ENCODE assay signal across 12 cellular contexts in the genomic region with DNA sequence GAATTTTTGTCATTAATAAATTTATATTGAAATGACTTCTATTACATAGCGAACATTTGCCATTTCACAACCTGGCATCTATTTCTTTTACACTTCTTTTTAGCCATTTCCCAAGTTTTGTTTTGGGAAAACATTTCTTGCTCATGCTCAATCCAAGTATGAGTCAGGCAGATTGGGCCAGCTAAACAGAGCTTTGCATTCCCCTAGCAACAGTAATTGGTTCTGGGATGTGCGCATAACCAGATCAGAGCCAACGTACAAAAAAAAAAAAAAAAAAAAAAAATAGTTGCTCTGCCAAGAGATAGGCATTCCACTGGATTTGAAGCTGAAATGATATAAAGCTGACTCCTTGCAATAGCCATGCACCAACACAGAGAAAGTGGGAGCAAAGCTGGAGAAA.
DNase-seq lines count a peak whose midpoint lies in the region; TF ChIP-seq lines count a peak whose summit lies in the region.
"Had no signal": no experiment of that assay in that cellular context is flagged by ENCODE, and none has a peak within 500 bp of the region (broad histone marks: within the 10 kb centered on the region; RNA-seq: fewer than 3 reads in every experiment).

No MANE protein-coding gene starts in this region.

- peaks cover 13% of the 10 kb centered on the region for H3K9me3 Mint-ChIP-seq in T-helper 2 cell treated with Interferon-gamma antibody and Interleukin-4, amounts not matched to agents 5 μg/mL and 100 μg/mL, for 36 hours

- no peak overlapping the region for H3K4me3 Mint-ChIP-seq in T-helper 2 cell treated with Interferon-gamma antibody and Interleukin-4, amounts not matched to agents 5 μg/mL and 100 μg/mL, for 36 hours
- H3K4me3 Mint-ChIP-seq: activated T-cell treated with anti-CD3 and anti-CD28 coated beads, Interleukin-2, amount 50 U/mL, for 24 hours; CD4-positive, CD25-positive, alpha-beta regulatory T cell; stimulated activated naive CD8-positive, alpha-beta T cell treated with anti-CD3 and anti-CD28 coated beads, Interleukin-15, amount 100 ng/mL, for 72 hours had no signal

- no peaks in the 10 kb centered on the region for H3K36me3 Mint-ChIP-seq in T-helper 2 cell treated with Interferon-gamma antibody and Interleukin-4, amounts not matched to agents 5 μg/mL and 100 μg/mL, for 36 hours (ENCODE audit: low read depth)
- H3K36me3 Mint-ChIP-seq: CD4-positive, CD25-positive, alpha-beta regulatory T cell had no signal

- CTCF ChIA-PET in RWPE1 (lab: Yijun Ruan, JAX) = interaction anchor here (0.6 to 0.7 kb wide), 2 partner anchors 46 to 541 kb away, joined by 3 to 5 read pairs; no protein-coding TSS in a partner anchor

- peak; percentile 77 for DNase-seq in EH (ENCODE audit: low read depth)
- peak; percentile 23 for DNase-seq in RWPE1 (ENCODE audit: low spot score)
- DNase-seq in fibroblast of pulmonary artery (ENCODE audit: low read depth) = peak; percentile 97
- peak; percentile 65 for DNase-seq in non-pigmented ciliary epithelial cell (ENCODE audit: low read depth)
- DNase-seq in SW480 (ENCODE audit: low spot score) = no peak
- no peak for DNase-seq in SW 1271 (lab: John Stamatoyannopoulos, UW)
- DNase-seq in T-helper 2 cell treated with Interferon-gamma antibody and Interleukin-4, amounts not matched to agents 5 μg/mL and 100 μg/mL, for 36 hours (ENCODE audit: low spot score) = no peak
- DNase-seq in HuH-7 (ENCODE audit: low spot score) = no peak
- DNase-seq: activated T-cell treated with anti-CD3 and anti-CD28 coated beads, Interleukin-2, amount 50 U/mL, for 24 hours; CD4-positive, CD25-positive, alpha-beta regulatory T cell; stimulated activated naive CD8-positive, alpha-beta T cell treated with anti-CD3 and anti-CD28 coated beads, Interleukin-15, amount 100 ng/mL, for 72 hours had no signal

- H3K27me3 Mint-ChIP-seq in T-helper 2 cell treated with Interferon-gamma antibody and Interleukin-4, amounts not matched to agents 5 μg/mL and 100 μg/mL, for 36 hours (ENCODE audit: low read depth) = no peaks in the 10 kb centered on the region
- H3K27me3 Mint-ChIP-seq: activated T-cell treated with anti-CD3 and anti-CD28 coated beads, Interleukin-2, amount 50 U/mL, for 24 hours; CD4-positive, CD25-positive, alpha-beta regulatory T cell; stimulated activated naive CD8-positive, alpha-beta T cell treated with anti-CD3 and anti-CD28 coated beads, Interleukin-15, amount 100 ng/mL, for 72 hours had no signal

- no peak overlapping the region for H3K4me3 ChIP-seq in fibroblast of pulmonary artery (replicated peaks; ENCODE audit: low read depth, low read length)
- H3K4me3 ChIP-seq: SJSA1 had no signal

- no peak for TF ChIP-seq CTCF in RWPE1 (conservative IDR thresholded peaks at IDR 0.05; ENCODE audit: low read depth)
- TF ChIP-seq CTCF in fibroblast of pulmonary artery (IDR thresholded peaks at IDR 0.05; ENCODE audit: low read length, missing control alignments) = no peak

- H3K27ac Mint-ChIP-seq in T-helper 2 cell treated with Interferon-gamma antibody and Interleukin-4, amounts not matched to agents 5 μg/mL and 100 μg/mL, for 36 hours = no peak overlapping the region
- H3K27ac Mint-ChIP-seq: activated T-cell treated with anti-CD3 and anti-CD28 coated beads, Interleukin-2, amount 50 U/mL, for 24 hours; CD4-positive, CD25-positive, alpha-beta regulatory T cell; stimulated activated naive CD8-positive, alpha-beta T cell treated with anti-CD3 and anti-CD28 coated beads, Interleukin-15, amount 100 ng/mL, for 72 hours had no signal

- H3K27ac ChIP-seq in RWPE1 = no peak overlapping the region
- H3K27ac ChIP-seq: SJSA1 had no signal

- H3K4me1 Mint-ChIP-seq in T-helper 2 cell treated with Interferon-gamma antibody and Interleukin-4, amounts not matched to agents 5 μg/mL and 100 μg/mL, for 36 hours (ENCODE audit: low read depth) = no peaks in the 10 kb centered on the region
- H3K4me1 Mint-ChIP-seq: CD4-positive, CD25-positive, alpha-beta regulatory T cell; stimulated activated naive CD8-positive, alpha-beta T cell treated with anti-CD3 and anti-CD28 coated beads, Interleukin-15, amount 100 ng/mL, for 72 hours had no signal

- POLR2A ChIA-PET in RWPE1 (lab: Yijun Ruan, JAX; ENCODE audit: low non-redundant PET) = no interaction called here

Comparison
In these comparisons a context has a peak if more than half of its experiments do, and no peak if none do; other contexts are left out.
1. DNase-seq: peak in EH (single experiment), RWPE1 (single experiment), fibroblast of pulmonary artery (single experiment) and non-pigmented ciliary epithelial cell (single experiment); none in SW480 (single experiment), SW 1271 (0 of 2), T-helper 2 cell treated with Interferon-gamma antibody and Interleukin-4, amounts not matched to agents 5 μg/mL and 100 μg/mL, for 36 hours (single experiment) and HuH-7 (single experiment).